ENCODE assay signal across 1 cellular context in the genomic region with DNA sequence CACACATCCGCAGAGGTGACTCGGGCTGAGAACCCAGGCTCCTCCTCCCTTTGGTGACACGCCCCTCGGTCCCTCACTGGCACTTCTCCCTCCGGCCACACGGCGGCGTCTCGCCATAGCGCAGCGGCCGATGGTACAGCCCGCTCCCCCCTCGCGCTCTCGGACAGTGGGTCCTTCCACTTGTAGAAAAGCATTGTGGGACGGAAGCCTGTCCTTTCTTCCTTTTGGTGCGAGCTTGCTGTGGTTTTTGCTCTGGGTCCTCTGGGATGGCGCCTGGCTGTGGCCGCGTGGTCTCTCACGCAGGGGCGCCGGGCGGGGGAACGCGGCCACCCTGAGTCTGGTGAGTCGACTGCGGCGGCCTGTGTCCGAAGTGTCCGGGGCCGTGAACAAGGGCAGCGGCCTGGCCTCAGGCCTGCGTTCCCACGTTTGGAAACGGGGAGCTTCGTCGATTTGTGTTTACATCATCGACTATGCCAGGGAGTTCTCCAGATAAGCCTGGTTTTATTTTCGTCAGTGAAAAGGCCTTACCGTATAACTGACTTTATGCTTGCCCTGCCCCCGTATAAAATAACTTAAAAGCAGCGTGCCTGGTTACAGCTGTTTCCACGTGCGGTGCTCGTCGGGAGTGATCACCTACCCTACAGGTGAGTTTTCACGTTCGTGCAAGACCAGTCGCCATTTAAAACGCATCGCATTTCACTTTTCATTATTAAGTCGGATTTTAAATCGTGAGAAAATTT.
TF ChIP-seq lines count a peak whose summit lies in the region.

No MANE protein-coding gene starts in this region.

TF ChIP-seq in HCT116, 20 proteins besides CTCF, POLR2A, EP300 and RAD21 (continued from another document):
- TF ChIP-seq TCF7L2 (IDR thresholded peaks at IDR 0.05; ENCODE audit: borderline replicate concordance, extremely low read depth, insufficient read depth, insufficient read length) (peak; percentile 90), CEBPB (IDR thresholded peaks at IDR 0.05; ENCODE audit: low read depth) (no peak), FOSL1 (IDR thresholded peaks at IDR 0.05; ENCODE audit: low read depth) (no peak), POLR2AphosphoS5 (IDR thresholded peaks at IDR 0.05; ENCODE audit: low read depth, low read length) (peak; percentile 99), SIN3A (IDR thresholded peaks at IDR 0.05; ENCODE audit: low read depth) (peak; percentile 89), EZH2phosphoT487 (IDR thresholded peaks at IDR 0.05; ENCODE audit: borderline replicate concordance) (no peak), CBX3 (IDR thresholded peaks at IDR 0.05; ENCODE audit: low read depth) (peak; percentile 100), EZH2 (IDR thresholded peaks at IDR 0.05) (no peak)
- TF ChIP-seq, protein P1, sequence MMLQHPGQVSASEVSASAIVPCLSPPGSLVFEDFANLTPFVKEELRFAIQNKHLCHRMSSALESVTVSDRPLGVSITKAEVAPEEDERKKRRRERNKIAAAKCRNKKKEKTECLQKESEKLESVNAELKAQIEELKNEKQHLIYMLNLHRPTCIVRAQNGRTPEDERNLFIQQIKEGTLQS (IDR thresholded peaks at IDR 0.05), result no peak
- TF ChIP-seq, protein P2, sequence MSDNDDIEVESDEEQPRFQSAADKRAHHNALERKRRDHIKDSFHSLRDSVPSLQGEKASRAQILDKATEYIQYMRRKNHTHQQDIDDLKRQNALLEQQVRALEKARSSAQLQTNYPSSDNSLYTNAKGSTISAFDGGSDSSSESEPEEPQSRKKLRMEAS (IDR thresholded peaks at IDR 0.05), result peak; percentile 96
